10 cellular contexts compared by ENCODE assay signal in genomic region chr1:224203243-224204016, GRCh38. TPM values are rescaled to one million over a fixed set of nuclear protein-coding genes. Genes with fewer than 3 reads are reported as not detected.
A peak's percentile ranks its signal among the peaks of the same experiment; 100 is the strongest.
DNase-seq lines count a peak whose midpoint lies in the region; ATAC-seq and TF ChIP-seq lines count a peak whose summit lies in the region.
"Had no signal": no experiment of that assay in that cellular context is flagged by ENCODE, and none has a peak within 500 bp of the region (broad histone marks: within the 10 kb centered on the region; RNA-seq: fewer than 3 reads in every experiment).

No MANE protein-coding gene starts in this region.

- H3K9me2 ChIP-seq in PC-9 (ENCODE audit: insufficient read depth), result no peaks in the 10 kb centered on the region

- no peak for TF ChIP-seq POLR2A in GM18505 (IDR thresholded peaks at IDR 0.05; ENCODE audit: borderline replicate concordance, extremely low read depth, insufficient read depth, insufficient read length)

- DNase-seq in PC-9, result peak; percentile 57 to 60
- DNase-seq in glutamatergic neuron, result no peak
- no peak for DNase-seq in smooth muscle cell (lab: John Stamatoyannopoulos, UW; ENCODE audit: unreplicated experiment)
- DNase-seq in NCI-H774 (lab: John Stamatoyannopoulos, UW), result no peak
- no peak for DNase-seq in activated CD4-positive, alpha-beta T cell treated with anti-CD3 and anti-CD28 coated beads, Interleukin-2, amount 50 U/mL, for 1 hour
- no peak for DNase-seq in mesenteric fat pad (ENCODE audit: low spot score)

- peak overlapping the region; percentile 83 for H3K27ac Mint-ChIP-seq in glutamatergic neuron (ENCODE audit: unreplicated experiment)
- H3K27ac Mint-ChIP-seq: T-helper 1 cell treated with Interleukin-12 subunit alpha and Interleukin-12 subunit beta and Interleukin-4 antibody, amounts not matched to agents 30 μg/mL and 1 μg/mL, for 36 hours had no signal

- peaks cover 41% of the 10 kb centered on the region for H3F3A ChIP-seq in PC-9 (ENCODE audit: insufficient read depth, low read depth)
- peaks cover 5% of the 10 kb centered on the region for H3F3A ChIP-seq in smooth muscle cell (ENCODE audit: low read depth)

- 31% methylated on average over 8 of the region's 8 CpGs for WGBS in smooth muscle cell (ENCODE audit: low lambda C conversion rate)

- H3K79me2 ChIP-seq in PC-9 (ENCODE audit: low read depth), result no peaks in the 10 kb centered on the region
- H3K79me2 ChIP-seq in smooth muscle cell (ENCODE audit: low read depth), result no peaks in the 10 kb centered on the region

- H3K4me3 ChIP-seq in PC-9 (no peak overlapping the region), smooth muscle cell (no peak overlapping the region)
- H3K4me3 ChIP-seq: ovary had no signal

- H3K4me2 ChIP-seq in PC-9 (no peak overlapping the region), smooth muscle cell (peak overlapping the region; percentile 75)

- BruUV-seq in PC-9 (replicated peaks; lab: Mats Ljungman, UMichigan), result no TSS peak

- H3K27me3 ChIP-seq in PC-9 (ENCODE audit: insufficient read depth, low read depth), result no peaks in the 10 kb centered on the region
- no peaks in the 10 kb centered on the region for H3K27me3 ChIP-seq in smooth muscle cell (ENCODE audit: low read depth)
- H3K27me3 ChIP-seq: ovary had no signal

- H3K27ac ChIP-seq in PC-9 (peak overlapping the region; percentile 17), smooth muscle cell (ENCODE audit: low read depth) (peak overlapping the region; percentile 63)
- H3K27ac ChIP-seq: ovary had no signal

- TF ChIP-seq CTCF in PC-9 (conservative IDR thresholded peaks at IDR 0.05), result no peak
- TF ChIP-seq CTCF in glutamatergic neuron (IDR thresholded peaks at IDR 0.05; ENCODE audit: partially characterized antibody, unreplicated experiment), result no peak
- TF ChIP-seq CTCF in smooth muscle cell (IDR thresholded peaks at IDR 0.05; ENCODE audit: borderline replicate concordance, insufficient read depth, poor library complexity, severe bottlenecking), result no peak

- H4K20me1 ChIP-seq in PC-9 (ENCODE audit: insufficient read depth) (no peaks in the 10 kb centered on the region), smooth muscle cell (ENCODE audit: low read depth) (no peaks in the 10 kb centered on the region)

- no peak overlapping the region for H3K4me3 Mint-ChIP-seq in glutamatergic neuron (ENCODE audit: unreplicated experiment)
- H3K4me3 Mint-ChIP-seq: T-helper 1 cell treated with Interleukin-12 subunit alpha and Interleukin-12 subunit beta and Interleukin-4 antibody, amounts not matched to agents 30 μg/mL and 1 μg/mL, for 36 hours had no signal

- H2AFZ ChIP-seq in PC-9 (no peak overlapping the region), smooth muscle cell (ENCODE audit: low read depth) (no peak overlapping the region)

- CTCF ChIA-PET in PC-9 (lab: Charles Lee), result interaction anchor here (0.5 to 0.6 kb wide), 2 partner anchors 25 kb away, joined by 4 to 6 read pairs; no protein-coding TSS in a partner anchor

- ATAC-seq in GM18505 (IDR thresholded peaks at IDR 0.05; ENCODE audit: unreplicated experiment), result peak; percentile 51
- peak; percentile 55 for ATAC-seq in HG02759 (IDR thresholded peaks at IDR 0.05; ENCODE audit: unreplicated experiment)

- H3K9me3 Mint-ChIP-seq in glutamatergic neuron (ENCODE audit: unreplicated experiment), result peaks cover 3% of the 10 kb centered on the region
- H3K9me3 Mint-ChIP-seq: T-helper 1 cell treated with Interleukin-12 subunit alpha and Interleukin-12 subunit beta and Interleukin-4 antibody, amounts not matched to agents 30 μg/mL and 1 μg/mL, for 36 hours had no signal

- H3K4me1 ChIP-seq in PC-9 (replicated peaks; ENCODE audit: insufficient read depth), result peaks cover 40% of the 10 kb centered on the region
- peaks cover 17% of the 10 kb centered on the region for H3K4me1 ChIP-seq in smooth muscle cell (ENCODE audit: low read depth)

- POLR2A ChIA-PET in PC-9 (lab: Charles Lee; ENCODE audit: unreplicated experiment), result interaction anchor here (0.6 kb wide), 1 partner anchor 15 kb away, joined by 5 read pairs; no protein-coding TSS in a partner anchor

- no peaks in the 10 kb centered on the region for H3K9me3 ChIP-seq in PC-9 (ENCODE audit: insufficient read depth, low read depth)
- no peaks in the 10 kb centered on the region for H3K9me3 ChIP-seq in smooth muscle cell (replicated peaks; ENCODE audit: low read depth)
- H3K9me3 ChIP-seq: ovary had no signal

- H3K27me3 Mint-ChIP-seq in glutamatergic neuron (ENCODE audit: unreplicated experiment), result peaks cover 4% of the 10 kb centered on the region

- intact Hi-C loops in PC-9 (cut with micrococcal nuclease; ENCODE audit: unreplicated experiment), result loop anchor here (1.0 kb wide), 1 partner anchor 9 kb away; no protein-coding TSS in a partner anchor

- H3K36me3 ChIP-seq in PC-9 (ENCODE audit: low read depth), result no peaks in the 10 kb centered on the region
- no peaks in the 10 kb centered on the region for H3K36me3 ChIP-seq in smooth muscle cell (ENCODE audit: low read depth)
- H3K36me3 ChIP-seq: ovary had no signal

- peaks cover under 1% of the 10 kb centered on the region for H3K36me3 Mint-ChIP-seq in glutamatergic neuron (ENCODE audit: unreplicated experiment)

- no peak overlapping the region for H3K9ac ChIP-seq in smooth muscle cell (ENCODE audit: low read depth)

- H3K4me1 Mint-ChIP-seq in glutamatergic neuron (ENCODE audit: low read depth, unreplicated experiment), result peaks cover 16% of the 10 kb centered on the region

RNA-seq across cellular contexts. Expression of gene DEGS1, which starts 20.4 kb away (rescaled TPM):
- total RNA-seq in PC-9 (2021), result 19.2 and 20.0 TPM in 2 replicates
- total RNA-seq in glutamatergic neuron (ENCODE audit: unreplicated experiment), result 60.0 TPM
- total RNA-seq in smooth muscle cell, result 188 and 310 TPM in 2 replicates
- 179 and 188 TPM in 2 replicates for polyA plus RNA-seq in smooth muscle cell
- 119 TPM for total RNA-seq in mesenteric fat pad

Comparison
In these comparisons a context has a peak if more than half of its experiments do, and no peak if none do; other contexts are left out.
1. DNase-seq: peak in PC-9 (2 of 2); none in glutamatergic neuron (single experiment), smooth muscle cell (single experiment), NCI-H774 (single experiment), activated CD4-positive, alpha-beta T cell treated with anti-CD3 and anti-CD28 coated beads, Interleukin-2, amount 50 U/mL, for 1 hour (single experiment) and mesenteric fat pad (single experiment).